In the genomic region with DNA sequence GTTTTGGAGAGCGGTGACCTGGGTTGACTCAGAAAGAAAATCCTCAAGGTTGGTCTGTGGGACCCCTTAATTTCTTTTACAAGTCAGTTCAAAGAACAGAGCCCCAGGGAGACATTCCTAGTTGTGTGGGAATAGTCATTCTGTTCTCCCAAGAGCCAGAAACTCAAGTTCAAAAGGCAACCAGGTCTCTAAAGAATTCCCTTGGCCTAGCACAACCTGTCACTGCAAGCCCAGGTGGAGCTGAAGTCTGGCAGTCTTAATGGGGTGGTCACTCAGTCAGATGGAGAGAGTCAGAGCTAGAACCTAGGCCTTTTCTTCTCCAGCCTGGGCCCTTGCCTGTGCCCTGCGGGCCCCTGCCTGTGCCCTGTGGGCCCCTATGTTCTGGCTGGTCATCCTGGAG, we compare ENCODE assay signal across 15 cellular contexts. TPM values are rescaled to one million over a fixed set of nuclear protein-coding genes. Genes with fewer than 3 reads are reported as not detected.
DNase-seq lines count a peak whose midpoint lies in the region; ATAC-seq, FAIRE-seq and TF ChIP-seq lines count a peak whose summit lies in the region.
"Had no signal": no experiment of that assay in that cellular context is flagged by ENCODE, and none has a peak within 500 bp of the region (broad histone marks: within the 10 kb centered on the region; RNA-seq: fewer than 3 reads in every experiment).

No MANE protein-coding gene starts in this region.

- TF ChIP-seq POLR2A in spleen (IDR thresholded peaks at IDR 0.05) (no peak), HepG2 (IDR thresholded peaks at IDR 0.05; ENCODE audit: insufficient read depth in 1 of 2, low read depth in 2 of 2, low read length in 2 of 2) (no peak)

- TF ChIP-seq RAD21 in HepG2 (CRISPR knock-in tag; IDR thresholded peaks at IDR 0.05): no peak

- no peaks in the 10 kb centered on the region for H3K36me3 ChIP-seq in bronchial epithelial cell (ENCODE audit: control insufficient read depth, insufficient read depth, low read length)
- no peaks in the 10 kb centered on the region for H3K36me3 ChIP-seq in spleen
- no peaks in the 10 kb centered on the region for H3K36me3 ChIP-seq in HepG2 (replicated peaks in 1 of 2; ENCODE audit: control insufficient read depth in 1 of 2, insufficient read depth in 2 of 2, low read length in 2 of 2)
- H3K36me3 ChIP-seq: BLaER1 treated with 17β-estradiol and CSF1 and Interleukin-3, amounts not matched to agents 10 nM and 100 nM had no signal

- intact Hi-C loops in spleen (cut with DNase I; ENCODE audit: low total_unique reads): no loop called here
- intact Hi-C loops in HepG2 (cut with micrococcal nuclease; ENCODE audit: unreplicated experiment): no loop called here

- H3K27ac Mint-ChIP-seq in memory B cell: peak overlapping the region; percentile 90
- H3K27ac Mint-ChIP-seq: GM23338, H9 had no signal

- no peaks in the 10 kb centered on the region for H3K27me3 Mint-ChIP-seq in memory B cell
- H3K27me3 Mint-ChIP-seq: CD4-positive, CD25-positive, alpha-beta regulatory T cell had no signal

- no peaks in the 10 kb centered on the region for H4K20me1 ChIP-seq in HepG2 (ENCODE audit: insufficient read depth, low read length)
- H4K20me1 ChIP-seq: BLaER1 treated with 17β-estradiol and CSF1 and Interleukin-3, amounts not matched to agents 10 nM and 100 nM had no signal

- in situ Hi-C loops in HepG2 (cut with HindIII; ENCODE audit: extremely low pct_ligation_motif_present, low pct_unique_long_range_greater_than_20kb): no loop called here

- H3K9me3 ChIP-seq in spleen: no peaks in the 10 kb centered on the region
- H3K9me3 ChIP-seq in HepG2 (ENCODE audit: low read length): no peaks in the 10 kb centered on the region

- no peaks in the 10 kb centered on the region for H3K36me3 Mint-ChIP-seq in memory B cell
- H3K36me3 Mint-ChIP-seq: CD4-positive, CD25-positive, alpha-beta regulatory T cell had no signal

- H3K4me3 Mint-ChIP-seq in memory B cell: no peak overlapping the region
- H3K4me3 Mint-ChIP-seq: CD4-positive, CD25-positive, alpha-beta regulatory T cell; GM23338; H9 had no signal

- H3K27me3 ChIP-seq in bronchial epithelial cell (ENCODE audit: control insufficient read depth, insufficient read depth, low read length) (no peaks in the 10 kb centered on the region), spleen (replicated peaks in 1 of 7) (no peaks in the 10 kb centered on the region), HepG2 (ENCODE audit: control insufficient read depth in 1 of 2, insufficient read depth in 2 of 2, low read length in 2 of 2) (peaks cover 1 to 6% of the 10 kb centered on the region in 2 experiments; a peak in 1 of 5 replicates)
- H3K27me3 ChIP-seq: BLaER1 treated with 17β-estradiol and CSF1 and Interleukin-3, amounts not matched to agents 10 nM and 100 nM had no signal

- no peak overlapping the region for H3K9ac ChIP-seq in HepG2 (ENCODE audit: insufficient read depth, low read depth, low read length)
- H3K9ac ChIP-seq: BLaER1 treated with 17β-estradiol and CSF1 and Interleukin-3, amounts not matched to agents 10 nM and 100 nM had no signal

- peak; percentile 24 for DNase-seq in activated effector memory CD4-positive, alpha-beta T cell treated with anti-CD3 and anti-CD28 coated beads, Interleukin-2, amount 50 U/mL, for 16 hours
- DNase-seq in activated effector memory CD4-positive, alpha-beta T cell treated with Interleukin-2 at 50 U/mL for 16 hours: no peak
- DNase-seq in bronchial epithelial cell (ENCODE audit: low read depth) (peak; percentile 34), memory B cell (ENCODE audit: low spot score in 2 of 2) (no peak), spleen (peak; percentile 42), HepG2 (ENCODE audit: low spot score) (no peak), GDM1 (lab: John Stamatoyannopoulos, UW) (no peak), RWPE1 (ENCODE audit: low spot score) (no peak)
- DNase-seq: CD4-positive, CD25-positive, alpha-beta regulatory T cell; DMS53; H9 had no signal

- H3K79me2 ChIP-seq in HepG2 (ENCODE audit: insufficient read depth, low read length): no peaks in the 10 kb centered on the region

- no TSS peak for BruUV-seq in HepG2 (replicated peaks; lab: Mats Ljungman, UMichigan)

- H3K4me3 ChIP-seq in bronchial epithelial cell (ENCODE audit: low read depth, low read length) (no peak overlapping the region), spleen (no peak overlapping the region), HepG2 (replicated peaks in 1 of 3; ENCODE audit: insufficient read depth in 1 of 3, low read depth in 2 of 3, low read length in 3 of 3) (no peak overlapping the region)
- H3K4me3 ChIP-seq: BLaER1 treated with 17β-estradiol and CSF1 and Interleukin-3, amounts not matched to agents 10 nM and 100 nM; GM23338 had no signal

- CTCF ChIA-PET in HepG2 (lab: Yijun Ruan, JAX; ENCODE audit: low intra/inter-chr PET ratio, low total read pairs): no interaction called here
- CTCF ChIA-PET in RWPE1 (lab: Yijun Ruan, JAX): interaction anchor here (0.6 to 1.4 kb wide), 4 partner anchors 17 to 93 kb away, joined by 3 to 4 read pairs (median 3); no protein-coding TSS in a partner anchor

- no peak for ATAC-seq in memory B cell (ENCODE audit: low read depth)
- ATAC-seq in HepG2: no peak
- ATAC-seq: GM23338 had no signal

- no peak for TF ChIP-seq CTCF in bronchial epithelial cell (IDR thresholded peaks at IDR 0.05; ENCODE audit: insufficient read depth, low read length, severe bottlenecking)
- no peak for TF ChIP-seq CTCF in spleen (IDR thresholded peaks at IDR 0.05 in 8 of 11, conservative IDR thresholded peaks at IDR 0.05 in 3 of 11)
- no peak for TF ChIP-seq CTCF in HepG2 (CRISPR knock-in tag; IDR thresholded peaks at IDR 0.05)
- TF ChIP-seq CTCF in RWPE1 (conservative IDR thresholded peaks at IDR 0.05; ENCODE audit: low read depth): no peak

- H3K4me1 ChIP-seq in spleen (peaks cover 0 to 35% (median 20%) of the 10 kb centered on the region in 6 donors), HepG2 (ENCODE audit: insufficient read depth, low read length) (peaks cover 38% of the 10 kb centered on the region)

- POLR2A ChIA-PET in HepG2 (lab: Yijun Ruan, JAX) (no interaction called here), RWPE1 (lab: Yijun Ruan, JAX; ENCODE audit: low non-redundant PET) (interaction anchor here (0.5 to 0.7 kb wide), 2 partner anchors 12 to 47 kb away, joined by 3 read pairs; no protein-coding TSS in a partner anchor)

- TF ChIP-seq EP300 in HepG2 (IDR thresholded peaks at IDR 0.05; ENCODE audit: low read depth in 2 of 2, low read length in 2 of 2) (no peak), HepG2 (CRISPR knock-in tag; IDR thresholded peaks at IDR 0.05; ENCODE audit: borderline replicate concordance) (no peak)

- FAIRE-seq in bronchial epithelial cell (lab: Jason Lieb, UNC) (no peak), HepG2 (lab: Jason Lieb, UNC) (no peak)
- FAIRE-seq: GM18507 had no signal

- H2AFZ ChIP-seq in HepG2 (ENCODE audit: low read length): no peak overlapping the region
- H2AFZ ChIP-seq: GM23338 had no signal

- H3K27ac ChIP-seq in spleen (no peak overlapping the region), HepG2 (ENCODE audit: extremely low read length, insufficient read depth, low read length) (no peak overlapping the region), RWPE1 (no peak overlapping the region; the same call in 1 of the 2 replicates)
- H3K27ac ChIP-seq: 22Rv1; BLaER1 treated with 17β-estradiol and CSF1 and Interleukin-3, amounts not matched to agents 10 nM and 100 nM had no signal

- H3K4me1 Mint-ChIP-seq in memory B cell: peaks cover 37% of the 10 kb centered on the region

- H3K9me3 Mint-ChIP-seq in memory B cell: no peaks in the 10 kb centered on the region
- H3K9me3 Mint-ChIP-seq: GM23338, H9 had no signal

- 84 to 100% (median 98%) methylated on average over 2 of the region's 2 CpGs for WGBS in spleen, 5 donors
- WGBS in HepG2 (ENCODE audit: low lambda C conversion rate): 49% methylated on average over 2 of the region's 2 CpGs

- H3K4me2 ChIP-seq in HepG2 (ENCODE audit: low read depth, low read length): no peak overlapping the region
- H3K4me2 ChIP-seq: BLaER1 treated with 17β-estradiol and CSF1 and Interleukin-3, amounts not matched to agents 10 nM and 100 nM; GM23338 had no signal

TF ChIP-seq in HepG2, 621 proteins besides CTCF, POLR2A, EP300 and RAD21 (continues in another document):
- no peak for TF ChIP-seq NFE2L2 (IDR thresholded peaks at IDR 0.05; ENCODE audit: low read length)

RNA-seq across cellular contexts. Expression of a gene that starts 37.5 kb away (rescaled TPM):
- total RNA-seq in bronchial epithelial cell: 37.1 and 45.1 TPM in 2 replicates
- 10 to 100 TPM; 13.1 to 16.5 (median 14.2) TPM for total RNA-seq in spleen
- polyA plus RNA-seq in spleen: 10 to 100 TPM; 24.5 to 42.7 (median 30.8) TPM
- total RNA-seq in HepG2 (2016; rRNA removed; fragmentation: Illumina TruSeq; extraction: Trizol): 46.5 and 51.2 TPM in 2 replicates
- 43.9 and 45.2 TPM in 2 replicates for total RNA-seq in HepG2 (2016; cell fraction: cytosol; rRNA removed; fragmentation: Illumina TruSeq; extraction: Trizol; ENCODE audit: low read depth)
- total RNA-seq in HepG2 (2016; cell fraction: insoluble cytoplasmic fraction; rRNA removed; fragmentation: Illumina TruSeq; extraction: Trizol): 51.0 and 57.6 TPM in 2 replicates
- total RNA-seq in HepG2 (2016; cell fraction: membrane; rRNA removed; fragmentation: Illumina TruSeq; extraction: Trizol): 82.5 and 85.3 TPM in 2 replicates
- 16.1 and 18.5 TPM in 2 replicates for total RNA-seq in HepG2 (2016; cell fraction: nucleus; rRNA removed; fragmentation: Illumina TruSeq; extraction: Trizol)
- polyA plus RNA-seq in HepG2 (2011; rRNA removed): 13.5 and 17.4 TPM in 2 replicates
- polyA plus RNA-seq in HepG2 (2011; cell fraction: cytosol; rRNA removed): 15.3 and 17.9 TPM in 2 replicates
- 3.4 and 4.0 TPM in 2 replicates for polyA plus RNA-seq in HepG2 (2011; cell fraction: nucleus; rRNA removed)
- 16.4 and 22.9 TPM in 2 replicates for polyA plus RNA-seq in HepG2 (2012)
- 45.6 and 53.1 TPM in 2 replicates for polyA plus RNA-seq in HepG2 (2016; cell fraction: cytosol; fragmentation: Illumina TruSeq; extraction: Trizol; ENCODE audit: low read depth)
- polyA plus RNA-seq in HepG2 (2016; cell fraction: insoluble cytoplasmic fraction; fragmentation: Illumina TruSeq; extraction: Trizol; ENCODE audit: low read depth): 52.5 and 57.0 TPM in 2 replicates
- polyA plus RNA-seq in HepG2 (2016; cell fraction: membrane; fragmentation: Illumina TruSeq; extraction: Trizol; ENCODE audit: low read depth): 72.1 and 73.9 TPM in 2 replicates
- polyA plus RNA-seq in HepG2 (2016; cell fraction: nucleus; fragmentation: Illumina TruSeq; extraction: Trizol; ENCODE audit: insufficient read depth, low read depth): 25.5 and 28.1 TPM in 2 replicates
- 7.8 TPM in 2 replicates for polyA minus RNA-seq in HepG2 (2011; rRNA and poly(A)+ RNA removed; ENCODE audit: low replicate concordance)
- 5.6 and 10.3 TPM in 2 replicates for polyA minus RNA-seq in HepG2 (2011; cell fraction: cytosol; rRNA and poly(A)+ RNA removed)
- 5.3 and 6.8 TPM in 2 replicates for polyA minus RNA-seq in HepG2 (2011; cell fraction: nucleus; rRNA and poly(A)+ RNA removed)

Comparison
In these comparisons a context has a peak if more than half of its experiments do, and no peak if none do; other contexts are left out.
1. DNase-seq: peak in activated effector memory CD4-positive, alpha-beta T cell treated with anti-CD3 and anti-CD28 coated beads, Interleukin-2, amount 50 U/mL, for 16 hours (single experiment), bronchial epithelial cell (single experiment) and spleen (single experiment); none in activated effector memory CD4-positive, alpha-beta T cell treated with Interleukin-2 at 50 U/mL for 16 hours (single experiment), memory B cell (0 of 2), HepG2 (single experiment), GDM1 (single experiment) and RWPE1 (single experiment).